Comparison of ENCODE assay signal across 1 cellular context in genomic region chr13:110155072-110155471, GRCh38.
TF ChIP-seq lines count a peak whose summit lies in the region.

No MANE protein-coding gene starts in this region.

TF ChIP-seq in SK-N-SH treated with all-trans-retinoic acid at 6 μM for 48 hours, 23 proteins besides CTCF, POLR2A, EP300 and RAD21:
- TF ChIP-seq, protein P1, sequence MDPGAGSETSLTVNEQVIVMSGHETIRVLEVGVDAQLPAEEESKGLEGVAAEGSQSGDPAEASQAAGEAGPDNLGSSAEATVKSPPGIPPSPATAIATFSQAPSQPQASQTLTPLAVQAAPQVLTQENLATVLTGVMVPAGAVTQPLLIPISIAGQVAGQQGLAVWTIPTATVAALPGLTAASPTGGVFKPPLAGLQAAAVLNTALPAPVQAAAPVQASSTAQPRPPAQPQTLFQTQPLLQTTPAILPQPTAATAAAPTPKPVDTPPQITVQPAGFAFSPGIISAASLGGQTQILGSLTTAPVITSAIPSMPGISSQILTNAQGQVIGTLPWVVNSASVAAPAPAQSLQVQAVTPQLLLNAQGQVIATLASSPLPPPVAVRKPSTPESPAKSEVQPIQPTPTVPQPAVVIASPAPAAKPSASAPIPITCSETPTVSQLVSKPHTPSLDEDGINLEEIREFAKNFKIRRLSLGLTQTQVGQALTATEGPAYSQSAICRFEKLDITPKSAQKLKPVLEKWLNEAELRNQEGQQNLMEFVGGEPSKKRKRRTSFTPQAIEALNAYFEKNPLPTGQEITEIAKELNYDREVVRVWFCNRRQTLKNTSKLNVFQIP (CRISPR knock-in tag; IDR thresholded peaks at IDR 0.05; ENCODE audit: borderline replicate concordance, low read depth) = no peak
- no peak for TF ChIP-seq ARNTL (CRISPR knock-in tag; IDR thresholded peaks at IDR 0.05; ENCODE audit: borderline replicate concordance, low read depth)
- TF ChIP-seq ZFP30 (CRISPR knock-in tag; IDR thresholded peaks at IDR 0.05) = no peak
